Comparison of ENCODE assay signal across 30 cellular contexts in genomic region chr15:100124361-100124760, GRCh38.
"Had no signal": no experiment of that assay in that cellular context is flagged by ENCODE, and none has a peak within 500 bp of the region (broad histone marks: within the 10 kb centered on the region; RNA-seq: fewer than 3 reads in every experiment).

No MANE protein-coding gene starts in this region.

- H3K4me1 Mint-ChIP-seq: activated B cell treated with CpG ODN at 0.5 μM for 24 hours; activated T-helper 17 cell treated with anti-CD3 and anti-CD28 coated beads, Interleukin-2, amount 50 U/mL, for 72 hours had no signal

- H3K4me3 Mint-ChIP-seq: activated B cell treated with CpG ODN at 0.5 μM for 24 hours; activated CD8-positive, alpha-beta T cell treated with anti-CD3 and anti-CD28 coated beads for 36 hours; activated naive CD4-positive, alpha-beta T cell treated with anti-CD3 and anti-CD28 coated beads, Interleukin-2, amount 10 ng/mL, durations not matched to agents 7 days and 5 days; activated naive CD8-positive, alpha-beta T cell treated with anti-CD3 and anti-CD28 coated beads, Interleukin-2, amount 10 ng/mL, durations not matched to agents 7 days and 5 days; activated T-cell treated with anti-CD3 and anti-CD28 coated beads, Interleukin-2, amount 50 U/mL, for 4 hours; activated T-helper 17 cell treated with anti-CD3 and anti-CD28 coated beads, Interleukin-2, amount 50 U/mL, for 72 hours; T-helper 17 cell; T-helper 2 cell treated with Interferon-gamma antibody and Interleukin-4, amounts not matched to agents 5 μg/mL and 100 μg/mL, for 36 hours had no signal

- DNase-seq: activated B cell treated with CpG ODN at 0.5 μM for 24 hours; activated CD4-positive, alpha-beta T cell treated with anti-CD3 and anti-CD28 coated beads for 48 hours; activated CD4-positive, alpha-beta T cell treated with anti-CD3 and anti-CD28 coated beads, Interleukin-2, amount 50 U/mL, for 1 hour; activated CD4-positive, alpha-beta T cell treated with anti-CD3 and anti-CD28 coated beads, Interleukin-2, amount 50 U/mL, for 48 hours; activated CD8-positive, alpha-beta memory T cell treated with anti-CD3 and anti-CD28 coated beads for 24 hours; activated CD8-positive, alpha-beta T cell treated with anti-CD3 and anti-CD28 coated beads for 36 hours; activated gamma-delta T cell; activated naive CD4-positive, alpha-beta T cell; activated naive CD4-positive, alpha-beta T cell treated with anti-CD3 and anti-CD28 coated beads, Interleukin-2, amount 10 ng/mL, durations not matched to agents 7 days and 5 days; activated naive CD8-positive, alpha-beta T cell treated with anti-CD3 and anti-CD28 coated beads, Interleukin-2, amount 10 ng/mL, durations not matched to agents 7 days and 5 days; activated T-cell treated with anti-CD3 and anti-CD28 coated beads, Interleukin-2, amount 50 U/mL, for 4 hours; brain microvascular endothelial cell; caudate nucleus; effector CD8-positive, alpha-beta T cell; esophagus squamous epithelium; foreskin melanocyte; heart right ventricle; T-helper 1 cell; T-helper 17 cell; WERI-Rb-1 had no signal

- H3K27ac Mint-ChIP-seq: activated B cell treated with CpG ODN at 0.5 μM for 24 hours; activated CD8-positive, alpha-beta T cell treated with anti-CD3 and anti-CD28 coated beads for 36 hours; activated naive CD4-positive, alpha-beta T cell treated with anti-CD3 and anti-CD28 coated beads, Interleukin-2, amount 10 ng/mL, durations not matched to agents 7 days and 5 days; activated naive CD4-positive, alpha-beta T cell treated with anti-CD3 and anti-CD28 coated beads, Interleukin-2, amount 50 U/mL, for 72 hours; activated naive CD8-positive, alpha-beta T cell treated with anti-CD3 and anti-CD28 coated beads, Interleukin-2, amount 10 ng/mL, durations not matched to agents 7 days and 5 days; activated T-helper 17 cell treated with anti-CD3 and anti-CD28 coated beads, Interleukin-2, amount 50 U/mL, for 72 hours; T-helper 17 cell; T-helper 2 cell treated with Interferon-gamma antibody and Interleukin-4, amounts not matched to agents 5 μg/mL and 100 μg/mL, for 36 hours had no signal

- FAIRE-seq: astrocyte, bronchial epithelial cell, colon, endometrium, endothelial cell of umbilical vein had no signal

- H3K27me3 Mint-ChIP-seq: activated B cell treated with CpG ODN at 0.5 μM for 24 hours; activated CD8-positive, alpha-beta T cell treated with anti-CD3 and anti-CD28 coated beads for 36 hours; activated naive CD4-positive, alpha-beta T cell treated with anti-CD3 and anti-CD28 coated beads, Interleukin-2, amount 10 ng/mL, durations not matched to agents 7 days and 5 days; activated naive CD8-positive, alpha-beta T cell treated with anti-CD3 and anti-CD28 coated beads, Interleukin-2, amount 10 ng/mL, durations not matched to agents 7 days and 5 days; activated T-helper 17 cell treated with anti-CD3 and anti-CD28 coated beads, Interleukin-2, amount 50 U/mL, for 72 hours; T-helper 17 cell had no signal

- H3K27ac ChIP-seq: brain microvascular endothelial cell, epithelial cell of prostate, WERI-Rb-1 had no signal

- ATAC-seq: activated CD4-positive, CD25-positive, alpha-beta regulatory T cell treated with anti-CD3 and anti-CD28 coated beads, Interleukin-2, amount 50 U/mL, for 24 hours; activated CD8-positive, alpha-beta T cell treated with anti-CD3 and anti-CD28 coated beads for 36 hours; activated naive CD4-positive, alpha-beta T cell treated with anti-CD3 and anti-CD28 coated beads, Interleukin-2, amount 50 U/mL, for 72 hours; activated T-cell treated with anti-CD3 and anti-CD28 coated beads, Interleukin-2, amount 50 U/mL, for 4 hours; activated T-helper 17 cell treated with anti-CD3 and anti-CD28 coated beads, Interleukin-2, amount 50 U/mL, for 72 hours; heart right ventricle; T-helper 17 cell had no signal
